ENCODE assay signal across 8 cellular contexts in the genomic region with DNA sequence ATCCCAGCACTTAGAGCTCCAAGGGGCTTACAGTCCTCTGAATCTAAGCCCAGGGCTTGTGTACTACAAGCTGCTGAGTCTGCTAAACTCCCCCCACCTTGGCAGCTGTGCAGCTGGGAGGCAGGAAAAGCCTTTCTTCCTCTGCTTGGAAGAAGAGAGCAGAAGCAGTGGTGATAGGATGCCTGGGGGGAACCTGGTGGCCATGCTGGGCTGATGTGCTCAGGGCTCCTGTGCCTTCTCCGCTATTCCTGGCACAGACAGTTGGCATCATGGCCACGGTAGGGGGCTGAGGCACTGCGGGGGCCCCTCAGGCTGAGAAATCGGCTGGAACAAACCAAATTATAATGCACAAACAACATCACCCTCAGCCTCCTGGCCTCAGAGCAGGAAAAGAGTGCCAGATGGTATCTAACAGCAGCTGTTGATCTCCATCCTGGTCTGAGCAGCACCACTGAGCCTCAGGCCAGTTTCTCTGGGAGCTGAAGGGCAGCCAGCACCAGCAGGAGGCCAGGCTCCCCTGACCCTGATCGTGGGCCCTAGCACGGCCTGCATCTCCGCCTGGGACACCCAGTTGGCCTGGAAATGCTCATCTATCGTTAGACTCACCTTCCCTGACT. TPM values are rescaled to one million over a fixed set of nuclear protein-coding genes. Genes with fewer than 3 reads are reported as not detected.
DNase-seq lines count a peak whose midpoint lies in the region; ATAC-seq, FAIRE-seq and TF ChIP-seq lines count a peak whose summit lies in the region.

No MANE protein-coding gene starts in this region.

- peak overlapping the region in 10 of 12 donors; percentile 19 to 59 (median 35) for H3K27ac ChIP-seq in heart left ventricle

- POLR2A ChIA-PET in activated B cell treated with CpG ODN at 0.5 μM for 24 hours (lab: Charles Lee): interaction anchor here (0.7 to 3.6 kb wide), 10 partner anchors 16 to 113 kb away, joined by 3 to 38 read pairs (median 5); no protein-coding TSS in a partner anchor

- intact Hi-C loops in activated B cell treated with CpG ODN at 0.5 μM for 24 hours (cut with micrococcal nuclease) (loop anchor here (1.0 to 10.0 kb wide), 5 partner anchors 22 to 400 kb away; partner anchors contain the start of gene NBPF3), heart left ventricle (cut with DNase I) (loop anchor here in 7 of 10 donors (2.0 to 10.0 kb wide), 7 partner anchors 22 to 400 kb away; no protein-coding TSS in a partner anchor)

- no peak overlapping the region for H3K4me3 Mint-ChIP-seq in activated B cell treated with CpG ODN at 0.5 μM for 24 hours

- H3K27ac Mint-ChIP-seq in activated B cell treated with CpG ODN at 0.5 μM for 24 hours: peak overlapping the region; percentile 69

- CTCF ChIA-PET in activated B cell treated with CpG ODN at 0.5 μM for 24 hours (lab: Charles Lee): interaction anchor here (0.6 to 7.3 kb wide), 23 partner anchors 16 to 558 kb away, joined by 3 to 247 read pairs (median 8); partner anchors contain the start of gene ECE1

- H3K4me3 ChIP-seq in heart left ventricle (no peak overlapping the region), retinal pigment epithelial cell (ENCODE audit: low read length) (no peak overlapping the region)

- ATAC-seq in activated B cell treated with CpG ODN at 0.5 μM for 24 hours (ENCODE audit: low read depth) (peak; percentile 27), heart left ventricle (peak in 3 of 4 donors; percentile 41 to 56 (median 43)), GM21619 (IDR thresholded peaks at IDR 0.05; ENCODE audit: unreplicated experiment) (no peak), GM18498 (IDR thresholded peaks at IDR 0.05; ENCODE audit: unreplicated experiment) (no peak)

- H3K27me3 ChIP-seq in heart left ventricle: no peaks in the 10 kb centered on the region

- 70 to 90% (median 79%) methylated on average over 4 to 8 of the region's 8 CpGs for WGBS in heart left ventricle, 4 donors

- H3K4me1 Mint-ChIP-seq in activated B cell treated with CpG ODN at 0.5 μM for 24 hours: peaks cover 24% of the 10 kb centered on the region

- no peak for TF ChIP-seq POLR2A in GM12891 (IDR thresholded peaks at IDR 0.05; ENCODE audit: low read depth, low read length)
- no peak for TF ChIP-seq POLR2A in heart left ventricle (IDR thresholded peaks at IDR 0.05)

- H3K36me3 ChIP-seq in heart left ventricle: peaks cover 0 to 94% (median 68%) of the 10 kb centered on the region in 9 donors

- H3K9me3 Mint-ChIP-seq in activated B cell treated with CpG ODN at 0.5 μM for 24 hours: no peaks in the 10 kb centered on the region

- FAIRE-seq in GM12891 (lab: Jason Lieb, UNC): peak; percentile 9

- peaks cover 0 to 36% (median 17%) of the 10 kb centered on the region in 12 donors for H3K4me1 ChIP-seq in heart left ventricle

- H3K36me3 Mint-ChIP-seq in activated B cell treated with CpG ODN at 0.5 μM for 24 hours (ENCODE audit: low read depth): peaks cover 86% of the 10 kb centered on the region

- DNase-seq in GM12891 (ENCODE audit: insufficient read length, low spot score) (no peak), activated B cell treated with CpG ODN at 0.5 μM for 24 hours (no peak), heart left ventricle (peak in 4 of 5 donors; percentile 56 to 61 (median 58)), retinal pigment epithelial cell (ENCODE audit: low read depth) (peak; percentile 56), glomerular visceral epithelial cell (ENCODE audit: extremely low spot score) (no peak), NCI-H1105 (lab: John Stamatoyannopoulos, UW) (no peak)

- no peaks in the 10 kb centered on the region for H3K9me3 ChIP-seq in heart left ventricle

- TF ChIP-seq CTCF in activated B cell treated with CpG ODN at 0.5 μM for 24 hours (IDR thresholded peaks at IDR 0.05) (no peak), heart left ventricle (IDR thresholded peaks at IDR 0.05) (no peak), retinal pigment epithelial cell (conservative IDR thresholded peaks at IDR 0.05; ENCODE audit: low read depth, low read length) (no peak)

- H3K27me3 Mint-ChIP-seq in activated B cell treated with CpG ODN at 0.5 μM for 24 hours: no peaks in the 10 kb centered on the region

TF ChIP-seq in GM12891, 5 proteins besides CTCF, POLR2A, EP300 and RAD21:
- no peak for TF ChIP-seq SPI1 (IDR thresholded peaks at IDR 0.05; ENCODE audit: low read depth, low read length)

RNA-seq across cellular contexts. Expression of gene ECE1, which starts 35.8 kb away (rescaled TPM):
- 7.9 TPM for polyA plus RNA-seq in GM12891 (2012; ENCODE audit: low read depth, missing spikeins)
- total RNA-seq in activated B cell treated with CpG ODN at 0.5 μM for 24 hours (208 and 209 TPM in 2 replicates), heart left ventricle (100 to 1,000 TPM in 1 of 9 donors, 10 to 100 TPM in 8; 37.3 to 140 (median 59.4) TPM)
- polyA plus RNA-seq in heart left ventricle: 10 to 100 TPM; 38.4 to 61.3 TPM

Comparison
In these comparisons a context has a peak if more than half of its experiments do, and no peak if none do; other contexts are left out.
1. DNase-seq: peak in heart left ventricle (4 of 5) and retinal pigment epithelial cell (single experiment); none in GM12891 (single experiment), activated B cell treated with CpG ODN at 0.5 μM for 24 hours (single experiment), glomerular visceral epithelial cell (single experiment) and NCI-H1105 (single experiment).
2. ATAC-seq: peak in activated B cell treated with CpG ODN at 0.5 μM for 24 hours (single experiment) and heart left ventricle (3 of 4); none in GM21619 (single experiment) and GM18498 (single experiment).